20 cellular contexts compared by ENCODE assay signal in genomic region chr11:67260406-67260805, GRCh38. TPM values are rescaled to one million over a fixed set of nuclear protein-coding genes. Genes with fewer than 3 reads are reported as not detected.
A peak's percentile ranks its signal among the peaks of the same experiment; 100 is the strongest.
DNase-seq lines count a peak whose midpoint lies in the region; ATAC-seq, FAIRE-seq and TF ChIP-seq lines count a peak whose summit lies in the region.
"Had no signal": no experiment of that assay in that cellular context is flagged by ENCODE, and none has a peak within 500 bp of the region (broad histone marks: within the 10 kb centered on the region; RNA-seq: fewer than 3 reads in every experiment).

No MANE protein-coding gene starts in this region.

- no peak for TF ChIP-seq CTCF in HFFc6 (IDR thresholded peaks at IDR 0.05)
- TF ChIP-seq CTCF in astrocyte (IDR thresholded peaks at IDR 0.05; ENCODE audit: insufficient read depth, low read depth, low read length), result no peak
- TF ChIP-seq CTCF in neural progenitor cell (IDR thresholded peaks at IDR 0.05), result no peak
- TF ChIP-seq CTCF in upper lobe of right lung (IDR thresholded peaks at IDR 0.05), result no peak

- H3K4me1 ChIP-seq in astrocyte (ENCODE audit: insufficient read depth, low read length) (peaks cover 12% of the 10 kb centered on the region), neural progenitor cell (no peaks in the 10 kb centered on the region), upper lobe of right lung (peaks cover 24% of the 10 kb centered on the region)

- H4K20me1 ChIP-seq in astrocyte (ENCODE audit: insufficient read depth, low read length) (peaks cover 12% of the 10 kb centered on the region), neural progenitor cell (ENCODE audit: low read depth) (peaks cover under 1% of the 10 kb centered on the region)

- H3K27me3 Mint-ChIP-seq in activated T-cell treated with anti-CD3 and anti-CD28 coated beads, Interleukin-2, amount 50 U/mL, for 24 hours, result no peaks in the 10 kb centered on the region
- H3K27me3 Mint-ChIP-seq in HFFc6 (ENCODE audit: insufficient read depth) (no peaks in the 10 kb centered on the region; the same call in none of the 2 replicates), astrocyte (ENCODE audit: low read depth, unreplicated experiment) (peaks cover 5% of the 10 kb centered on the region), neural progenitor cell (ENCODE audit: insufficient read depth, low read depth) (peaks cover 5% of the 10 kb centered on the region)
- H3K27me3 Mint-ChIP-seq: effector memory CD8-positive, alpha-beta T cell had no signal

- no peak overlapping the region for H3K4me3 ChIP-seq in astrocyte (ENCODE audit: insufficient read depth, low read depth, low read length)
- H3K4me3 ChIP-seq in neural progenitor cell, result no peak overlapping the region
- no peak overlapping the region for H3K4me3 ChIP-seq in upper lobe of right lung
- H3K4me3 ChIP-seq: lung had no signal

- H3K4me2 ChIP-seq in astrocyte (ENCODE audit: low read length), result no peak overlapping the region
- no peak overlapping the region for H3K4me2 ChIP-seq in neural progenitor cell

- peaks cover 23% of the 10 kb centered on the region for H3K36me3 Mint-ChIP-seq in activated T-cell treated with anti-CD3 and anti-CD28 coated beads, Interleukin-2, amount 50 U/mL, for 24 hours (ENCODE audit: low read depth)
- H3K36me3 Mint-ChIP-seq in HFFc6 (ENCODE audit: low read depth), result peaks cover 13% of the 10 kb centered on the region; the same call in 1 of the 2 replicates
- peaks cover 11% of the 10 kb centered on the region for H3K36me3 Mint-ChIP-seq in astrocyte (ENCODE audit: low read depth, unreplicated experiment)
- H3K36me3 Mint-ChIP-seq in neural progenitor cell, result peaks cover 15% of the 10 kb centered on the region

- H3K9ac ChIP-seq in astrocyte (ENCODE audit: low read length) (no peak overlapping the region), neural progenitor cell (no peak overlapping the region)

- intact Hi-C loops in upper lobe of right lung (cut with DNase I), result loop anchor here (5.0 kb wide), 1 partner anchor 57 kb away; no protein-coding TSS in a partner anchor

- H3F3A ChIP-seq in neural progenitor cell (ENCODE audit: low read depth), result peaks cover 56% of the 10 kb centered on the region

- H3K27me3 ChIP-seq in astrocyte (ENCODE audit: insufficient read depth, low read length), result no peaks in the 10 kb centered on the region
- peaks cover 22% of the 10 kb centered on the region for H3K27me3 ChIP-seq in neural progenitor cell
- no peaks in the 10 kb centered on the region for H3K27me3 ChIP-seq in upper lobe of right lung
- H3K27me3 ChIP-seq: esophagus squamous epithelium, gastroesophageal sphincter had no signal

- FAIRE-seq in astrocyte (lab: Jason Lieb, UNC) (no peak), GM12891 (lab: Jason Lieb, UNC) (no peak)
- FAIRE-seq: A549 had no signal

- no peaks in the 10 kb centered on the region for H3K9me3 ChIP-seq in astrocyte (ENCODE audit: insufficient read depth, low read depth, low read length)
- no peaks in the 10 kb centered on the region for H3K9me3 ChIP-seq in neural progenitor cell (ENCODE audit: low read depth)
- no peaks in the 10 kb centered on the region for H3K9me3 ChIP-seq in upper lobe of right lung
- H3K9me3 ChIP-seq: A549, esophagus squamous epithelium, gastroesophageal sphincter had no signal

- H3K27ac ChIP-seq in astrocyte (ENCODE audit: low read depth, low read length) (no peak overlapping the region), neural progenitor cell (no peak overlapping the region), upper lobe of right lung (no peak overlapping the region)

- no peak overlapping the region for H3K4me3 Mint-ChIP-seq in activated T-cell treated with anti-CD3 and anti-CD28 coated beads, Interleukin-2, amount 50 U/mL, for 24 hours
- H3K4me3 Mint-ChIP-seq in HFFc6, result peak overlapping the region; percentile 79; the same call in 1 of the 2 replicates
- peak overlapping the region; percentile 67 for H3K4me3 Mint-ChIP-seq in astrocyte (ENCODE audit: unreplicated experiment)
- peak overlapping the region; percentile 67 for H3K4me3 Mint-ChIP-seq in neural progenitor cell

- peak; percentile 29 for DNase-seq in activated T-cell treated with anti-CD3 and anti-CD28 coated beads, Interleukin-2, amount 50 U/mL, for 24 hours
- no peak for DNase-seq in activated T-cell treated with anti-CD3 and anti-CD28 coated beads for 4 hours
- DNase-seq in HFFc6, result no peak
- no peak for DNase-seq in astrocyte (ENCODE audit: low read depth)
- no peak for DNase-seq in neural progenitor cell (ENCODE audit: low spot score)
- no peak for DNase-seq in GM12891 (ENCODE audit: insufficient read length, low spot score)
- DNase-seq in upper lobe of right lung, result no peak
- DNase-seq: activated CD8-positive, alpha-beta memory T cell treated with anti-CD3 and anti-CD28 coated beads, Interleukin-2, amount 50 U/mL, for 4 hours; DMS79 treated with DMSO at 0.1 percent for 48 hours; effector memory CD8-positive, alpha-beta T cell; esophagus squamous epithelium; islet precursor cell; NCI-H1048; NCI-H187 treated with DMSO at 0.1 percent for 48 hours had no signal

- ATAC-seq in upper lobe of right lung (no peak), HG02763 (IDR thresholded peaks at IDR 0.05; ENCODE audit: unreplicated experiment) (no peak)
- ATAC-seq: activated naive CD4-positive, alpha-beta T cell treated with anti-CD3 and anti-CD28 coated beads, Interleukin-2, amount 50 U/mL, for 72 hours; effector memory CD8-positive, alpha-beta T cell; gastroesophageal sphincter; Right ventricle myocardium inferior had no signal

- no peaks in the 10 kb centered on the region for H3K9me3 Mint-ChIP-seq in activated T-cell treated with anti-CD3 and anti-CD28 coated beads, Interleukin-2, amount 50 U/mL, for 24 hours
- H3K9me3 Mint-ChIP-seq in HFFc6, result peaks cover 4% of the 10 kb centered on the region; the same call in 1 of the 2 replicates
- H3K9me3 Mint-ChIP-seq in astrocyte (ENCODE audit: unreplicated experiment), result no peaks in the 10 kb centered on the region
- H3K9me3 Mint-ChIP-seq in neural progenitor cell, result no peaks in the 10 kb centered on the region
- H3K9me3 Mint-ChIP-seq: activated naive CD4-positive, alpha-beta T cell treated with anti-CD3 and anti-CD28 coated beads, Interleukin-2, amount 50 U/mL, for 72 hours; effector memory CD8-positive, alpha-beta T cell had no signal

- TF ChIP-seq POLR2A in GM12891 (IDR thresholded peaks at IDR 0.05; ENCODE audit: low read depth, low read length), result no peak

- no peak overlapping the region for H3K27ac Mint-ChIP-seq in activated T-cell treated with anti-CD3 and anti-CD28 coated beads, Interleukin-2, amount 50 U/mL, for 24 hours
- peak overlapping the region; percentile 24; the same call in 1 of the 2 replicates for H3K27ac Mint-ChIP-seq in HFFc6
- no peak overlapping the region for H3K27ac Mint-ChIP-seq in astrocyte (ENCODE audit: unreplicated experiment)
- H3K27ac Mint-ChIP-seq in neural progenitor cell, result no peak overlapping the region

- H2AFZ ChIP-seq in astrocyte (ENCODE audit: low read depth, low read length) (no peak overlapping the region), neural progenitor cell (replicated peaks) (no peak overlapping the region)

- H3K79me2 ChIP-seq in astrocyte (ENCODE audit: insufficient read depth, low read length) (no peaks in the 10 kb centered on the region), neural progenitor cell (ENCODE audit: low read depth) (no peaks in the 10 kb centered on the region)

- H3K4me1 Mint-ChIP-seq in activated T-cell treated with anti-CD3 and anti-CD28 coated beads, Interleukin-2, amount 50 U/mL, for 24 hours (ENCODE audit: low read depth), result peaks cover 48% of the 10 kb centered on the region
- H3K4me1 Mint-ChIP-seq in HFFc6 (ENCODE audit: low read depth) (peaks cover 41% of the 10 kb centered on the region), astrocyte (ENCODE audit: low read depth, unreplicated experiment) (peaks cover 9% of the 10 kb centered on the region), neural progenitor cell (peaks cover 24% of the 10 kb centered on the region)

- peaks cover 11% of the 10 kb centered on the region for H3K36me3 ChIP-seq in astrocyte (ENCODE audit: insufficient read depth, low read length)
- H3K36me3 ChIP-seq in neural progenitor cell, result peaks cover 4% of the 10 kb centered on the region
- peaks cover 18% of the 10 kb centered on the region for H3K36me3 ChIP-seq in upper lobe of right lung

TF ChIP-seq in GM12891, 5 proteins besides CTCF, POLR2A, EP300 and RAD21:
- no peak for TF ChIP-seq POU2F2 (IDR thresholded peaks at IDR 0.05; ENCODE audit: low read depth, low read length)
- TF ChIP-seq SPI1 (IDR thresholded peaks at IDR 0.05; ENCODE audit: low read depth, low read length), result no peak
- TF ChIP-seq POLR2AphosphoS5 (IDR thresholded peaks at IDR 0.05; ENCODE audit: low read depth, low read length), result no peak
- TF ChIP-seq PAX5 (IDR thresholded peaks at IDR 0.05; ENCODE audit: insufficient read depth, low read length, severe bottlenecking), result no peak
- no peak for TF ChIP-seq TAF1 (IDR thresholded peaks at IDR 0.05; ENCODE audit: low read depth, low read length)

RNA-seq across cellular contexts. Expression of gene GRK2, which starts 5.9 kb away (rescaled TPM):
- total RNA-seq in HFFc6 (2021; fragmentation: NEBNext Ultra II Directional; extraction: Animal tissue kit (Norgen Biotek cat#: 25700)), result 10 to 100 TPM; 26.2 to 35.5 (median 32.1) TPM
- total RNA-seq in astrocyte (27.2 and 34.0 TPM in 2 replicates), neural progenitor cell (ENCODE audit: low replicate concordance) (30.0 and 54.4 TPM in 2 replicates), upper lobe of right lung (98.4 TPM)
- 101 TPM for polyA plus RNA-seq in GM12891 (2012; ENCODE audit: low read depth, missing spikeins)

RNA-seq across cellular contexts. Expression of gene ANKRD13D, which starts 28.7 kb away (rescaled TPM):
- 10 to 100 TPM; 24.7 to 34.6 (median 26.4) TPM for total RNA-seq in HFFc6 (2021; fragmentation: NEBNext Ultra II Directional; extraction: Animal tissue kit (Norgen Biotek cat#: 25700))
- 39.4 and 40.8 TPM in 2 replicates for total RNA-seq in astrocyte
- 21.0 and 29.2 TPM in 2 replicates for total RNA-seq in neural progenitor cell (ENCODE audit: low replicate concordance)
- 18.9 TPM for polyA plus RNA-seq in GM12891 (2012; ENCODE audit: low read depth, missing spikeins)
- total RNA-seq in upper lobe of right lung, result 59.4 TPM

RNA-seq across cellular contexts. Expression of gene SSH3, which starts 42.9 kb away (rescaled TPM):
- 10 to 100 TPM; 17.0 to 28.7 (median 22.6) TPM for total RNA-seq in HFFc6 (2021; fragmentation: NEBNext Ultra II Directional; extraction: Animal tissue kit (Norgen Biotek cat#: 25700))
- total RNA-seq in astrocyte (19.1 and 20.1 TPM in 2 replicates), neural progenitor cell (ENCODE audit: low replicate concordance) (1.4 and 7.1 TPM in 2 replicates), upper lobe of right lung (36.4 TPM)
- polyA plus RNA-seq in GM12891 (2012; ENCODE audit: low read depth, missing spikeins), result 1.3 TPM
